9 cellular contexts compared by ENCODE assay signal in genomic region chr16:87702325-87702811, GRCh38.
A peak's percentile ranks its signal among the peaks of the same experiment; 100 is the strongest.
DNase-seq lines count a peak whose midpoint lies in the region; ATAC-seq and TF ChIP-seq lines count a peak whose summit lies in the region.
"Had no signal": no experiment of that assay in that cellular context is flagged by ENCODE, and none has a peak within 500 bp of the region (broad histone marks: within the 10 kb centered on the region; RNA-seq: fewer than 3 reads in every experiment).

No MANE protein-coding gene starts in this region.

- peaks cover 0 to 39% (median 5%) of the 10 kb centered on the region in 4 donors for H3K4me1 ChIP-seq in Peyer's patch

- TF ChIP-seq POLR2A in Peyer's patch (IDR thresholded peaks at IDR 0.05), result no peak

- peaks cover 42 to 47% of the 10 kb centered on the region in 2 donors for H3K4me1 Mint-ChIP-seq in natural killer cell

- H3K4me3 Mint-ChIP-seq in natural killer cell, result peak overlapping the region; percentile 80

- H3K9me3 ChIP-seq in Peyer's patch, result no peaks in the 10 kb centered on the region

- no peaks in the 10 kb centered on the region for H3K9me3 Mint-ChIP-seq in natural killer cell

- DNase-seq in GM12864 (ENCODE audit: low read depth), result no peak
- DNase-seq in HCEC 1CT, result peak; percentile 7
- DNase-seq in Peyer's patch, result peak in 2 of 3 donors; percentile 80 to 84
- peak; percentile 40 to 52 for DNase-seq in cardiac fibroblast (ENCODE audit: low read depth in 2 of 2)
- DNase-seq in natural killer cell, result peak; percentile 40
- DNase-seq in coronary artery (ENCODE audit: low spot score), result no peak
- DNase-seq in SIG-M5 treated with dmso at 0.1 percent for 504 hours (lab: John Stamatoyannopoulos, UW; ENCODE audit: unreplicated experiment), result no peak
- DNase-seq in glomerular visceral epithelial cell (ENCODE audit: extremely low spot score), result no peak

- H3K27ac ChIP-seq in Peyer's patch (peak overlapping the region in 1 of 4 donors; percentile 84), coronary artery (no peak overlapping the region)
- H3K27ac ChIP-seq: SK-N-MC had no signal

- intact Hi-C loops in natural killer cell (cut with micrococcal nuclease), result loop anchor here (2.0 kb wide), 1 partner anchor 66 kb away; no protein-coding TSS in a partner anchor

- peak; percentile 63 for TF ChIP-seq CTCF in GM12864 (IDR thresholded peaks at IDR 0.05; ENCODE audit: low read depth, low read length, missing control alignments)
- TF ChIP-seq CTCF in Peyer's patch (IDR thresholded peaks at IDR 0.05), result peak in 5 of 6 experiments; percentile 9 to 33 (median 11)
- TF ChIP-seq CTCF in cardiac fibroblast (IDR thresholded peaks at IDR 0.05; ENCODE audit: low read depth, low read length), result peak; percentile 73
- peak; percentile 41 for TF ChIP-seq CTCF in natural killer cell (IDR thresholded peaks at IDR 0.05)
- TF ChIP-seq CTCF in coronary artery (IDR thresholded peaks at IDR 0.05), result no peak

- H3K27ac Mint-ChIP-seq in natural killer cell, result peak overlapping the region; percentile 78 to 88

- no peaks in the 10 kb centered on the region for H3K36me3 Mint-ChIP-seq in natural killer cell

- ATAC-seq in natural killer cell, result peak; percentile 78 to 82 (median 79)

- no peaks in the 10 kb centered on the region for H3K27me3 Mint-ChIP-seq in natural killer cell (ENCODE audit: low read depth in 2 of 2)

- H3K4me3 ChIP-seq in GM12864 (ENCODE audit: low read depth, low read length) (no peak overlapping the region), Peyer's patch (no peak overlapping the region), cardiac fibroblast (replicated peaks in 1 of 2; ENCODE audit: low read depth in 2 of 2, low read length in 2 of 2) (no peak overlapping the region), coronary artery (no peak overlapping the region)
- H3K4me3 ChIP-seq: SK-N-MC had no signal

- peaks cover 0 to 15% (median 0%) of the 10 kb centered on the region in 3 donors for H3K36me3 ChIP-seq in Peyer's patch

- no peaks in the 10 kb centered on the region for H3K27me3 ChIP-seq in Peyer's patch

Comparison
In these comparisons a context has a peak if more than half of its experiments do, and no peak if none do; other contexts are left out.
1. DNase-seq: peak in HCEC 1CT (single experiment), Peyer's patch (2 of 3), cardiac fibroblast (2 of 2) and natural killer cell (single experiment); none in GM12864 (single experiment), coronary artery (single experiment), SIG-M5 treated with dmso at 0.1 percent for 504 hours (single experiment) and glomerular visceral epithelial cell (single experiment).